Comparison of ENCODE assay signal across 27 cellular contexts in genomic region chrX:133966199-133966598, GRCh38. TPM values are rescaled to one million over a fixed set of nuclear protein-coding genes. Genes with fewer than 3 reads are reported as not detected.
"Had no signal": no experiment of that assay in that cellular context is flagged by ENCODE, and none has a peak within 500 bp of the region (broad histone marks: within the 10 kb centered on the region; RNA-seq: fewer than 3 reads in every experiment).

No MANE protein-coding gene starts in this region.

- H3K9me3 Mint-ChIP-seq: dendritic cell treated with granulocyte-macrophage colony-stimulating factor and Interleukin-4, amounts not matched to agents 40 ng/mL and 50 ng/mL, for 4 days; effector memory CD8-positive, alpha-beta T cell; endodermal cell; mesothelial cell of epicardium had no signal

- H3K4me3 ChIP-seq: colonic mucosa, esophagus squamous epithelium, gastrocnemius medialis, heart right ventricle, left lung, lower lobe of right lung, mucosa of descending colon had no signal

- H3K27ac ChIP-seq: colonic mucosa, epithelial cell of prostate, esophagus squamous epithelium, gastrocnemius medialis, heart right ventricle, left lung, lower lobe of right lung had no signal

- H3K9me3 ChIP-seq: colonic mucosa, esophagus squamous epithelium, gastrocnemius medialis, heart right ventricle, left lung, lower lobe of right lung, mucosa of descending colon had no signal

- ATAC-seq: effector memory CD8-positive, alpha-beta T cell; esophagus mucosa; gastrocnemius medialis; heart right ventricle; left cardiac atrium; left lung; left ventricle myocardium superior; lower lobe of right lung; mucosa of descending colon had no signal

- H3K4me1 ChIP-seq: colonic mucosa, esophagus squamous epithelium, gastrocnemius medialis, heart right ventricle, left lung, lower lobe of right lung had no signal

- H3K27me3 Mint-ChIP-seq: dendritic cell treated with granulocyte-macrophage colony-stimulating factor and Interleukin-4, amounts not matched to agents 40 ng/mL and 50 ng/mL, for 4 days had no signal

- H3K36me3 ChIP-seq: colonic mucosa, esophagus squamous epithelium, gastrocnemius medialis, heart right ventricle, left lung, lower lobe of right lung had no signal

- H3K27ac Mint-ChIP-seq: dendritic cell treated with granulocyte-macrophage colony-stimulating factor and Interleukin-4, amounts not matched to agents 40 ng/mL and 50 ng/mL, for 4 days; effector memory CD8-positive, alpha-beta T cell; endodermal cell; mesothelial cell of epicardium had no signal

- DNase-seq: colonic mucosa; cortex of kidney; effector CD8-positive, alpha-beta T cell; effector memory CD8-positive, alpha-beta T cell; endodermal cell; erythroblast; esophagus squamous epithelium; foreskin fibroblast; foreskin melanocyte; gastrocnemius medialis; glutamatergic neuron; head of caudate nucleus; heart right ventricle; hippocampal formation; left cardiac atrium; left lung; left ventricle myocardium superior; lower lobe of right lung; mesenchymal stem cell; mucosa of descending colon had no signal

- H3K27me3 ChIP-seq: colonic mucosa, left lung had no signal

- H3K4me3 Mint-ChIP-seq: dendritic cell treated with granulocyte-macrophage colony-stimulating factor and Interleukin-4, amounts not matched to agents 40 ng/mL and 50 ng/mL, for 4 days; effector memory CD8-positive, alpha-beta T cell; endodermal cell; mesothelial cell of epicardium had no signal

RNA-seq across cellular contexts. Expression of gene GPC3, which starts 19.2 kb away (rescaled TPM):
- total RNA-seq: dermis microvascular lymphatic vessel endothelial cell, glomerular endothelial cell, lung microvascular endothelial cell had no signal
